In genomic region chr4:116469582-116469981, GRCh38 we compare ENCODE assay signal across 1 cellular context.
A peak's percentile ranks its signal among the peaks of the same experiment; 100 is the strongest.
TF ChIP-seq lines count a peak whose summit lies in the region.

No MANE protein-coding gene starts in this region.

TF ChIP-seq in GM12878, 131 proteins besides CTCF, POLR2A, EP300 and RAD21 (continued from another document):
- TF ChIP-seq USF2 (IDR thresholded peaks at IDR 0.05; ENCODE audit: borderline replicate concordance, low read depth, low read length), result no peak
- TF ChIP-seq MEF2A (IDR thresholded peaks at IDR 0.05; ENCODE audit: insufficient read depth, low read depth, low read length), result peak; percentile 60; the same call in 1 of the 2 replicates
- no peak for TF ChIP-seq GABPA (IDR thresholded peaks at IDR 0.05; ENCODE audit: low read depth)
- TF ChIP-seq REST (IDR thresholded peaks at IDR 0.05; ENCODE audit: low read depth, low read length), result no peak
- peak; percentile 39; the same call in 1 of the 2 replicates for TF ChIP-seq SPI1 (IDR thresholded peaks at IDR 0.05; ENCODE audit: borderline replicate concordance, insufficient read depth, low read depth, low read length)
